ENCODE assay signal across 26 cellular contexts in genomic region chr7:75040512-75040911, GRCh38.
"Had no signal": no experiment of that assay in that cellular context is flagged by ENCODE, and none has a peak within 500 bp of the region (broad histone marks: within the 10 kb centered on the region; RNA-seq: fewer than 3 reads in every experiment).

No MANE protein-coding gene starts in this region.

- H3K27me3 ChIP-seq: breast epithelium, foreskin keratinocyte, left lung, sigmoid colon, upper lobe of left lung had no signal

- FAIRE-seq: colon had no signal

- H3K27ac ChIP-seq: foreskin keratinocyte, left lung, sigmoid colon, upper lobe of left lung had no signal

- H3K4me1 ChIP-seq: breast epithelium, left lung, sigmoid colon, upper lobe of left lung had no signal

- H3K36me3 ChIP-seq: breast epithelium had no signal

- DNase-seq: activated CD4-positive, alpha-beta T cell treated with anti-CD3 and anti-CD28 coated beads, Interleukin-2, amount 10 ng/mL, durations not matched to agents 7 days and 5 days; activated CD8-positive, alpha-beta memory T cell treated with anti-CD3 and anti-CD28 coated beads for 24 hours; activated CD8-positive, alpha-beta memory T cell treated with anti-CD3 and anti-CD28 coated beads, Interleukin-2, amount 50 U/mL, for 4 hours; activated effector memory CD4-positive, alpha-beta T cell treated with Interleukin-2 at 50 U/mL for 16 hours; activated naive CD4-positive, alpha-beta T cell treated with anti-CD3 and anti-CD28 coated beads for 36 hours; activated naive CD8-positive, alpha-beta T cell treated with anti-CD3 and anti-CD28 coated beads, Interleukin-2, amount 10 ng/mL, durations not matched to agents 7 days and 5 days; activated T-cell treated with anti-CD3 and anti-CD28 coated beads, Interleukin-2, amount 50 U/mL, for 4 hours; amniotic stem cell; effector memory CD4-positive, alpha-beta T cell; foreskin keratinocyte; hippocampal formation; kidney glomerular epithelial cell; left lung; naive thymus-derived CD4-positive, alpha-beta T cell; retina; sigmoid colon; stimulated activated CD4-positive, alpha-beta T cell treated with anti-CD3 and anti-CD28 coated beads, Interleukin-15, amount 100 ng/mL, for 24 hours; stimulated activated CD4-positive, alpha-beta T cell treated with anti-CD3 and anti-CD28 coated beads, Interleukin-2, amount 100 ng/mL, for 48 hours; stimulated activated CD8-positive, alpha-beta memory T cell treated with anti-CD3 and anti-CD28 coated beads, Interleukin-4, amount 100 ng/mL, for 48 hours; stimulated activated naive CD4-positive, alpha-beta T cell; T-helper 1 cell; T1000; upper lobe of left lung had no signal

- H3K9me3 ChIP-seq: breast epithelium, left lung, sigmoid colon, upper lobe of left lung had no signal

- ATAC-seq: activated T-cell treated with anti-CD3 and anti-CD28 coated beads, Interleukin-2, amount 50 U/mL, for 4 hours; foreskin keratinocyte; left lung; naive thymus-derived CD4-positive, alpha-beta T cell had no signal

- H3K4me2 ChIP-seq: smooth muscle cell had no signal

- H3K4me3 ChIP-seq: breast epithelium, left lung, sigmoid colon, smooth muscle cell, upper lobe of left lung had no signal
